ENCODE assay signal across 9 cellular contexts in genomic region chr15:89333011-89333860, GRCh38. TPM values are rescaled to one million over a fixed set of nuclear protein-coding genes. Genes with fewer than 3 reads are reported as not detected.
DNase-seq lines count a peak whose midpoint lies in the region; ATAC-seq, FAIRE-seq and TF ChIP-seq lines count a peak whose summit lies in the region.
"Had no signal": no experiment of that assay in that cellular context is flagged by ENCODE, and none has a peak within 500 bp of the region (broad histone marks: within the 10 kb centered on the region; RNA-seq: fewer than 3 reads in every experiment).

No MANE protein-coding gene starts in this region.

- H3K9me3 ChIP-seq in kidney (ENCODE audit: control insufficient read depth in 1 of 2, low read length in 2 of 2): no peaks in the 10 kb centered on the region
- H3K9me3 ChIP-seq in suprapubic skin: no peaks in the 10 kb centered on the region
- H3K9me3 ChIP-seq in thyroid gland: no peaks in the 10 kb centered on the region

- DNase-seq in activated CD8-positive, alpha-beta memory T cell treated with anti-CD3 and anti-CD28 coated beads, Interleukin-2, amount 10 ng/mL, durations not matched to agents 7 days and 5 days: no peak
- no peak for DNase-seq in activated CD8-positive, alpha-beta memory T cell treated with anti-CD3 and anti-CD28 coated beads, Interleukin-2, amount 50 U/mL, for 48 hours
- DNase-seq in kidney: no peak
- DNase-seq in suprapubic skin (ENCODE audit: low spot score in 2 of 2): peak in 1 of 2 donors; percentile 65
- DNase-seq in D341Med (ENCODE audit: low spot score): no peak
- no peak for DNase-seq in thyroid gland
- DNase-seq: central memory CD4-positive, alpha-beta T cell had no signal

- H3K27me3 ChIP-seq in suprapubic skin (no peaks in the 10 kb centered on the region), thyroid gland (no peaks in the 10 kb centered on the region)

- WGBS in suprapubic skin: 76% methylated on average over 15 of the region's 57 CpGs
- WGBS in thyroid gland, 2 donors: 87 to 89% methylated on average over 7 to 12 of the region's 57 CpGs

- H3K4me3 ChIP-seq in kidney (ENCODE audit: low read length in 2 of 2): peak overlapping the region; percentile 90 to 91
- peak overlapping the region; percentile 88 for H3K4me3 ChIP-seq in suprapubic skin
- H3K4me3 ChIP-seq in thyroid gland (replicated peaks in 1 of 3): peak overlapping the region in 1 of 3 donors; percentile 90

- H3K27ac ChIP-seq in kidney (ENCODE audit: low read depth in 2 of 2, low read length in 2 of 2) (no peak overlapping the region), suprapubic skin (no peak overlapping the region), thyroid gland (no peak overlapping the region)

- H3K4me1 ChIP-seq in kidney (ENCODE audit: control insufficient read depth in 1 of 2, insufficient read depth in 1 of 2, low read depth in 1 of 2, low read length in 2 of 2) (peaks cover 13 to 33% of the 10 kb centered on the region in 2 donors), suprapubic skin (peaks cover 63% of the 10 kb centered on the region), thyroid gland (peaks cover 17 to 39% of the 10 kb centered on the region in 2 donors)

- no peak for TF ChIP-seq EP300 in suprapubic skin (IDR thresholded peaks at IDR 0.05)

- peak overlapping the region; percentile 80 for H3K27ac Mint-ChIP-seq in activated CD8-positive, alpha-beta memory T cell treated with anti-CD3 and anti-CD28 coated beads, Interleukin-2, amount 10 ng/mL, durations not matched to agents 7 days and 5 days
- peak overlapping the region; percentile 64 for H3K27ac Mint-ChIP-seq in activated naive CD8-positive, alpha-beta T cell

- intact Hi-C loops in kidney (cut with DNase I) (no loop called here), thyroid gland (cut with DNase I) (no loop called here)

- H3K9me3 Mint-ChIP-seq in activated CD8-positive, alpha-beta memory T cell treated with anti-CD3 and anti-CD28 coated beads, Interleukin-2, amount 10 ng/mL, durations not matched to agents 7 days and 5 days (ENCODE audit: low read depth): no peaks in the 10 kb centered on the region
- H3K9me3 Mint-ChIP-seq in activated naive CD8-positive, alpha-beta T cell (ENCODE audit: low read depth): no peaks in the 10 kb centered on the region

- FAIRE-seq in kidney (lab: Jason Lieb, UNC): no peak

- TF ChIP-seq POLR2A in suprapubic skin (IDR thresholded peaks at IDR 0.05): no peak
- TF ChIP-seq POLR2A in thyroid gland (IDR thresholded peaks at IDR 0.05): no peak

- H3K36me3 ChIP-seq in kidney (ENCODE audit: control insufficient read depth in 1 of 2, insufficient read depth in 2 of 2, low read length in 2 of 2) (peaks cover 32 to 46% of the 10 kb centered on the region in 2 donors), suprapubic skin (peaks cover 50% of the 10 kb centered on the region), thyroid gland (peaks cover 29 to 38% of the 10 kb centered on the region in 2 donors)

- peaks cover 8% of the 10 kb centered on the region for H3K27me3 Mint-ChIP-seq in activated CD8-positive, alpha-beta memory T cell treated with anti-CD3 and anti-CD28 coated beads, Interleukin-2, amount 10 ng/mL, durations not matched to agents 7 days and 5 days
- H3K27me3 Mint-ChIP-seq in activated naive CD8-positive, alpha-beta T cell: no peaks in the 10 kb centered on the region

- ATAC-seq in activated CD8-positive, alpha-beta memory T cell treated with anti-CD3 and anti-CD28 coated beads, Interleukin-2, amount 10 ng/mL, durations not matched to agents 7 days and 5 days: no peak
- no peak for ATAC-seq in HG02870 (IDR thresholded peaks at IDR 0.05; ENCODE audit: unreplicated experiment)

- H3K4me3 Mint-ChIP-seq in activated CD8-positive, alpha-beta memory T cell treated with anti-CD3 and anti-CD28 coated beads, Interleukin-2, amount 10 ng/mL, durations not matched to agents 7 days and 5 days: peak overlapping the region; percentile 83
- peak overlapping the region; percentile 87 for H3K4me3 Mint-ChIP-seq in activated naive CD8-positive, alpha-beta T cell

- H3K36me3 Mint-ChIP-seq in activated CD8-positive, alpha-beta memory T cell treated with anti-CD3 and anti-CD28 coated beads, Interleukin-2, amount 10 ng/mL, durations not matched to agents 7 days and 5 days: peaks cover 51% of the 10 kb centered on the region
- H3K36me3 Mint-ChIP-seq in activated naive CD8-positive, alpha-beta T cell: peaks cover 10% of the 10 kb centered on the region

- no peak for TF ChIP-seq CTCF in kidney (IDR thresholded peaks at IDR 0.05; ENCODE audit: borderline replicate concordance, extremely low read depth, insufficient read depth)
- TF ChIP-seq CTCF in suprapubic skin (IDR thresholded peaks at IDR 0.05): no peak
- no peak for TF ChIP-seq CTCF in thyroid gland (IDR thresholded peaks at IDR 0.05)

- CTCF ChIA-PET in activated CD8-positive, alpha-beta memory T cell treated with anti-CD3 and anti-CD28 coated beads, Interleukin-2, amount 10 ng/mL, durations not matched to agents 7 days and 5 days (lab: Charles Lee): interaction anchor here (0.9 to 12.2 kb wide), 4 partner anchors 10 to 127 kb away, joined by 3 to 120 read pairs (median 4); no protein-coding TSS in a partner anchor

- peaks cover 61% of the 10 kb centered on the region for H3K4me1 Mint-ChIP-seq in activated CD8-positive, alpha-beta memory T cell treated with anti-CD3 and anti-CD28 coated beads, Interleukin-2, amount 10 ng/mL, durations not matched to agents 7 days and 5 days
- peaks cover 58% of the 10 kb centered on the region for H3K4me1 Mint-ChIP-seq in activated naive CD8-positive, alpha-beta T cell (ENCODE audit: low read depth)

- H3K9ac ChIP-seq in kidney (ENCODE audit: low read length in 2 of 2): peak overlapping the region; percentile 44 to 86

RNA-seq across cellular contexts. Expression of gene POLG, which starts 1.4 kb away (rescaled TPM):
- total RNA-seq in activated CD8-positive, alpha-beta memory T cell treated with anti-CD3 and anti-CD28 coated beads, Interleukin-2, amount 10 ng/mL, durations not matched to agents 7 days and 5 days: 100 to 1,000 TPM; 117 to 119 TPM
- total RNA-seq in kidney (72.4 TPM), suprapubic skin (100 to 1,000 TPM in 2 of 4 donors, 10 to 100 TPM in 2; 78.7 to 131 (median 94.6) TPM), thyroid gland (10 to 100 TPM; 31.2 to 78.8 (median 61.0) TPM)
- polyA plus RNA-seq in kidney (ENCODE audit: insufficient read depth, low read depth, low replicate concordance): 28.6 TPM
